In genomic region chr10:104472957-104473745, GRCh38 we compare ENCODE assay signal across 25 cellular contexts.
DNase-seq lines count a peak whose midpoint lies in the region; ATAC-seq and TF ChIP-seq lines count a peak whose summit lies in the region.
"Had no signal": no experiment of that assay in that cellular context is flagged by ENCODE, and none has a peak within 500 bp of the region (broad histone marks: within the 10 kb centered on the region; RNA-seq: fewer than 3 reads in every experiment).

No MANE protein-coding gene starts in this region.

- H3K9me3 Mint-ChIP-seq in Calu3 (ENCODE audit: low read depth, unreplicated experiment), result no peaks in the 10 kb centered on the region
- H3K9me3 Mint-ChIP-seq: activated CD4-positive, alpha-beta memory T cell treated with anti-CD3 and anti-CD28 coated beads, Interleukin-2, amount 10 ng/mL, durations not matched to agents 7 days and 5 days had no signal

- H3K27ac ChIP-seq in mesodermal cell (ENCODE audit: low read depth, low read length, severe bottlenecking) (peak overlapping the region; percentile 64), upper lobe of right lung (no peak overlapping the region)
- H3K27ac ChIP-seq: A549, BLaER1, dorsolateral prefrontal cortex, gastrocnemius medialis, HL-60 had no signal

- H3K4me1 ChIP-seq in mesodermal cell (ENCODE audit: control insufficient read depth, insufficient read depth, low read length, poor library complexity, severe bottlenecking), result no peaks in the 10 kb centered on the region
- H3K4me1 ChIP-seq in upper lobe of right lung, result no peaks in the 10 kb centered on the region
- H3K4me1 ChIP-seq: A549, BLaER1, gastrocnemius medialis had no signal

- WGBS in mesodermal cell (ENCODE audit: insufficient coverage in 2 of 2), 2 experiments, result 100% methylated on average over 1 to 2 of the region's 2 CpGs

- CTCF ChIA-PET in Calu3 (lab: Charles Lee), result no interaction called here

- BruUV-seq in Calu3 (replicated peaks; lab: Mats Ljungman, UMichigan), result no TSS peak

- H3K9me3 ChIP-seq in mesodermal cell (ENCODE audit: control insufficient read depth, low read length) (peaks cover 3% of the 10 kb centered on the region), upper lobe of right lung (no peaks in the 10 kb centered on the region)
- H3K9me3 ChIP-seq: A549, gastrocnemius medialis had no signal

- H3K36me3 ChIP-seq in mesodermal cell (ENCODE audit: control insufficient read depth, insufficient read depth, low read length), result no peaks in the 10 kb centered on the region
- H3K36me3 ChIP-seq in upper lobe of right lung, result no peaks in the 10 kb centered on the region
- H3K36me3 ChIP-seq: BLaER1, gastrocnemius medialis had no signal

- TF ChIP-seq CTCF in AG10803 (conservative IDR thresholded peaks at IDR 0.05; ENCODE audit: low read length), result no peak
- TF ChIP-seq CTCF in LNCaP clone FGC (IDR thresholded peaks at IDR 0.05; ENCODE audit: control insufficient read depth, extremely low read depth, insufficient read depth), result no peak
- no peak for TF ChIP-seq CTCF in Calu3 (IDR thresholded peaks at IDR 0.05; ENCODE audit: unreplicated experiment)
- no peak for TF ChIP-seq CTCF in upper lobe of right lung (IDR thresholded peaks at IDR 0.05)

- intact Hi-C loops in Calu3 (cut with micrococcal nuclease; ENCODE audit: unreplicated experiment), result no loop called here
- intact Hi-C loops in upper lobe of right lung (cut with DNase I), result no loop called here

- no peak overlapping the region for H3K4me3 Mint-ChIP-seq in Calu3 (ENCODE audit: low read depth, unreplicated experiment)
- H3K4me3 Mint-ChIP-seq: activated CD4-positive, alpha-beta memory T cell treated with anti-CD3 and anti-CD28 coated beads, Interleukin-2, amount 10 ng/mL, durations not matched to agents 7 days and 5 days; activated naive CD8-positive, alpha-beta T cell had no signal

- H3K4me1 Mint-ChIP-seq in Calu3 (ENCODE audit: low read depth, unreplicated experiment), result no peaks in the 10 kb centered on the region
- H3K4me1 Mint-ChIP-seq: activated CD4-positive, alpha-beta memory T cell treated with anti-CD3 and anti-CD28 coated beads, Interleukin-2, amount 10 ng/mL, durations not matched to agents 7 days and 5 days had no signal

- H3K36me3 Mint-ChIP-seq in Calu3 (ENCODE audit: insufficient read depth, unreplicated experiment), result no peaks in the 10 kb centered on the region
- H3K36me3 Mint-ChIP-seq: activated naive CD8-positive, alpha-beta T cell had no signal

- H3K27me3 Mint-ChIP-seq in Calu3 (ENCODE audit: unreplicated experiment), result peaks cover 62% of the 10 kb centered on the region

- DNase-seq in AG10803 (ENCODE audit: low read depth), result peak; percentile 32
- DNase-seq in LNCaP clone FGC (ENCODE audit: low read depth), result peak; percentile 59
- DNase-seq in dedifferentiated amniotic fluid mesenchymal stem cell (ENCODE audit: extremely low spot score), result peak; percentile 17
- DNase-seq in NCI-H82 treated with DMSO at 0.1 percent for 48 hours (lab: John Stamatoyannopoulos, UW; ENCODE audit: unreplicated experiment), result no peak
- DNase-seq in iPS-NIHi11 (ENCODE audit: low spot score), result no peak
- no peak for DNase-seq in Calu3
- DNase-seq in upper lobe of right lung, result no peak
- DNase-seq: activated CD4-positive, alpha-beta memory T cell treated with anti-CD3 and anti-CD28 coated beads, Interleukin-2, amount 10 ng/mL, durations not matched to agents 7 days and 5 days; DMS79 treated with DMSO at 0.1 percent for 48 hours; dorsolateral prefrontal cortex; gastrocnemius medialis; H9; hypothalamus; NCI-H1436; NCI-H510A; NK-92 treated with Interleukin-12 subunit alpha and Interleukin-12 subunit beta, amount 100 ng/mL, for 24 hours; SIG-M5; substantia nigra; SW 1271 had no signal

- H3K27me3 ChIP-seq in upper lobe of right lung, result no peaks in the 10 kb centered on the region
- H3K27me3 ChIP-seq: BLaER1, gastrocnemius medialis had no signal

- no peak overlapping the region for H3K27ac Mint-ChIP-seq in Calu3 (ENCODE audit: unreplicated experiment)
- H3K27ac Mint-ChIP-seq: activated CD4-positive, alpha-beta memory T cell treated with anti-CD3 and anti-CD28 coated beads, Interleukin-2, amount 10 ng/mL, durations not matched to agents 7 days and 5 days; activated naive CD8-positive, alpha-beta T cell had no signal

- ATAC-seq in upper lobe of right lung, result no peak
- ATAC-seq: gastrocnemius medialis, HepG2 had no signal

- H3K4me3 ChIP-seq in AG10803 (ENCODE audit: low read length) (no peak overlapping the region), LNCaP clone FGC (ENCODE audit: low read depth, low read length) (no peak overlapping the region), mesodermal cell (ENCODE audit: extremely low read depth, insufficient read depth, low read length, poor library complexity, severe bottlenecking) (no peak overlapping the region), upper lobe of right lung (no peak overlapping the region)
- H3K4me3 ChIP-seq: A549, BLaER1, dorsolateral prefrontal cortex, gastrocnemius medialis had no signal

Comparison
In these comparisons a context has a peak if more than half of its experiments do, and no peak if none do; other contexts are left out.
1. DNase-seq: peak in AG10803 (single experiment), LNCaP clone FGC (single experiment) and dedifferentiated amniotic fluid mesenchymal stem cell (single experiment); none in NCI-H82 treated with DMSO at 0.1 percent for 48 hours (single experiment), iPS-NIHi11 (single experiment), Calu3 (single experiment) and upper lobe of right lung (single experiment).